25 cellular contexts compared by ENCODE assay signal in genomic region chr3:185623909-185624308, GRCh38.
"Had no signal": no experiment of that assay in that cellular context is flagged by ENCODE, and none has a peak within 500 bp of the region (broad histone marks: within the 10 kb centered on the region; RNA-seq: fewer than 3 reads in every experiment).

No MANE protein-coding gene starts in this region.

- H3K27ac Mint-ChIP-seq: natural killer cell; nephron; stimulated activated effector memory CD8-positive, alpha-beta T cell treated with anti-CD3 and anti-CD28 coated beads, Interleukin-12 subunit alpha, Interleukin-12 subunit beta, amount 100 ng/mL, for 72 hours; stimulated activated naive B cell treated with anti-CD40 and anti-IgM and Interleukin-4, amounts not matched to agents 10 μg/mL and 1 μg/mL and 100 μg/mL, for 72 hours; stimulated activated naive CD8-positive, alpha-beta T cell treated with anti-CD3 and anti-CD28 coated beads, Interleukin-15, Interleukin-2, amounts not matched to agents 100 ng/mL and 50 ng/mL, for 24 hours had no signal

- H3K36me3 Mint-ChIP-seq: natural killer cell had no signal

- H3K27me3 ChIP-seq: neutrophil, pancreas, right lobe of liver, sigmoid colon, stomach, thyroid gland, tibial nerve, upper lobe of left lung, vagina had no signal

- ATAC-seq: natural killer cell; pancreas; psoas muscle; right cardiac atrium; right lobe of liver; stimulated activated effector memory CD8-positive, alpha-beta T cell treated with anti-CD3 and anti-CD28 coated beads, Interleukin-12 subunit alpha, Interleukin-12 subunit beta, amount 100 ng/mL, for 72 hours; stimulated activated naive B cell treated with anti-CD40 and anti-IgM and Interleukin-4, amounts not matched to agents 10 μg/mL and 1 μg/mL and 100 μg/mL, for 72 hours had no signal

- H3K9me3 ChIP-seq: neutrophil, pancreas, psoas muscle, right lobe of liver, sigmoid colon, stomach, thoracic aorta, thyroid gland, tibial nerve, upper lobe of left lung, vagina had no signal

- H3K4me1 Mint-ChIP-seq: natural killer cell; nephron; stimulated activated effector memory CD8-positive, alpha-beta T cell treated with anti-CD3 and anti-CD28 coated beads, Interleukin-12 subunit alpha, Interleukin-12 subunit beta, amount 100 ng/mL, for 72 hours; stimulated activated naive B cell treated with anti-CD40 and anti-IgM and Interleukin-4, amounts not matched to agents 10 μg/mL and 1 μg/mL and 100 μg/mL, for 72 hours had no signal

- H3K27ac ChIP-seq: neutrophil, pancreas, psoas muscle, right lobe of liver, sigmoid colon, stomach, thoracic aorta, thyroid gland, tibial nerve, upper lobe of left lung, vagina had no signal

- DNase-seq: natural killer cell; nucleus accumbens; pancreas; psoas muscle; right cardiac atrium; right lobe of liver; sigmoid colon; small intestine; stimulated activated CD4-positive, alpha-beta T cell treated with anti-CD3 and anti-CD28 coated beads, Interleukin-15, amount 100 ng/mL, for 24 hours; stimulated activated CD4-positive, alpha-beta T cell treated with anti-CD3 and anti-CD28 coated beads, Interleukin-2, amount 100 ng/mL, for 24 hours; stimulated activated CD4-positive, alpha-beta T cell treated with anti-CD3 and anti-CD28 coated beads, Interleukin-2, amount 100 ng/mL, for 48 hours; stimulated activated CD4-positive, alpha-beta T cell treated with anti-CD3 and anti-CD28 coated beads, Interleukin-4, amount 100 ng/mL, for 24 hours; stimulated activated naive B cell treated with anti-CD40 and anti-IgM and Interleukin-4, amounts not matched to agents 10 μg/mL and 1 μg/mL and 100 μg/mL, for 72 hours; stimulated activated naive CD4-positive, alpha-beta T cell treated with Interleukin-2 at 50 U/mL for 16 hours; stomach; thyroid gland; trophoblast cell; upper lobe of left lung had no signal

- H3K4me3 ChIP-seq: pancreas, psoas muscle, right lobe of liver, sigmoid colon, stomach, thoracic aorta, thyroid gland, tibial nerve, upper lobe of left lung, vagina had no signal

- H3K9me3 Mint-ChIP-seq: natural killer cell; nephron; stimulated activated effector memory CD8-positive, alpha-beta T cell treated with anti-CD3 and anti-CD28 coated beads, Interleukin-12 subunit alpha, Interleukin-12 subunit beta, amount 100 ng/mL, for 72 hours; stimulated activated naive B cell treated with anti-CD40 and anti-IgM and Interleukin-4, amounts not matched to agents 10 μg/mL and 1 μg/mL and 100 μg/mL, for 72 hours; stimulated activated naive CD8-positive, alpha-beta T cell treated with anti-CD3 and anti-CD28 coated beads, Interleukin-15, Interleukin-2, amounts not matched to agents 100 ng/mL and 50 ng/mL, for 24 hours had no signal

- H3K4me3 Mint-ChIP-seq: natural killer cell; nephron; stimulated activated effector memory CD8-positive, alpha-beta T cell treated with anti-CD3 and anti-CD28 coated beads, Interleukin-12 subunit alpha, Interleukin-12 subunit beta, amount 100 ng/mL, for 72 hours; stimulated activated naive B cell treated with anti-CD40 and anti-IgM and Interleukin-4, amounts not matched to agents 10 μg/mL and 1 μg/mL and 100 μg/mL, for 72 hours; stimulated activated naive CD8-positive, alpha-beta T cell treated with anti-CD3 and anti-CD28 coated beads, Interleukin-15, Interleukin-2, amounts not matched to agents 100 ng/mL and 50 ng/mL, for 24 hours had no signal

- H3K4me1 ChIP-seq: pancreas, psoas muscle, right lobe of liver, sigmoid colon, stomach, thyroid gland, vagina had no signal

- H3K27me3 Mint-ChIP-seq: stimulated activated naive B cell treated with anti-CD40 and anti-IgM and Interleukin-4, amounts not matched to agents 10 μg/mL and 1 μg/mL and 100 μg/mL, for 72 hours; stimulated activated naive CD8-positive, alpha-beta T cell treated with anti-CD3 and anti-CD28 coated beads, Interleukin-15, Interleukin-2, amounts not matched to agents 100 ng/mL and 50 ng/mL, for 24 hours had no signal
